Comparison of ENCODE assay signal across 31 cellular contexts in the genomic region with DNA sequence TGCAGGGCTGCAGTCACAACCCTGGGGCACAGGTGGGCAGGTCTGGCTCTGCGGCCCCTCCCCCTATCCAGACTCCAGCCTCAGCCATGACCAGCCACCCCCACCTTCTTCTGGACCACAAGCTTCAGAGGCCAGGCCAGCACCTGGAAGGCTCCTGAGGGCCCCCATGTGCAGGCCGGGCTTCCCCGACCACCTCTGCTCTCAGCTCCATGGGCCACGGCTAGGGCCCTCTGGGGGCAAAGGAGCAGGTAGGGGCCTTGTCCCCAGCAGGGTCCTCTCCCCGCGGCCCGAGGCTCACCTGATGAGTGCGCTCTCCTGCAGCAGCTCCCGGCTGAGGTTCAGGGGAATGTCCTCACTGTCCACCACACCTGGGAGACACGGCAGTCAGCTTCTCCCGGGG.
"Had no signal": no experiment of that assay in that cellular context is flagged by ENCODE, and none has a peak within 500 bp of the region (broad histone marks: within the 10 kb centered on the region; RNA-seq: fewer than 3 reads in every experiment).

No MANE protein-coding gene starts in this region.

- H3K27ac Mint-ChIP-seq: activated B cell treated with CpG ODN at 0.5 μM for 24 hours; activated CD8-positive, alpha-beta T cell treated with anti-CD3 and anti-CD28 coated beads for 36 hours; activated naive CD8-positive, alpha-beta T cell treated with anti-CD3 and anti-CD28 coated beads for 36 hours; activated T-cell treated with anti-CD3 and anti-CD28 coated beads, Interleukin-2, amount 50 U/mL, for 72 hours; brain; mesothelial cell of epicardium; naive B cell; progenitor cell of endocrine pancreas had no signal

- FAIRE-seq: endothelial cell of umbilical vein had no signal

- DNase-seq: activated B cell treated with CpG ODN at 0.5 μM for 24 hours; activated CD4-positive, alpha-beta T cell treated with anti-CD3 and anti-CD28 coated beads, Interleukin-2, amount 50 U/mL, for 1 hour; activated CD8-positive, alpha-beta T cell treated with anti-CD3 and anti-CD28 coated beads for 36 hours; activated naive CD4-positive, alpha-beta T cell; activated naive CD8-positive, alpha-beta T cell treated with anti-CD3 and anti-CD28 coated beads for 36 hours; activated T-cell treated with anti-CD3 and anti-CD28 coated beads for 4 hours; activated T-cell treated with anti-CD3 and anti-CD28 coated beads, Interleukin-2, amount 50 U/mL, for 72 hours; adrenal gland; cerebellar nuclear complex; cortex of kidney; foreskin keratinocyte; kidney glomerular epithelial cell; mammary epithelial cell; naive B cell; nephron progenitor cell; ovary; stimulated activated CD4-positive, alpha-beta T cell treated with anti-CD3 and anti-CD28 coated beads, Interleukin-12 subunit alpha, Interleukin-12 subunit beta, amount 100 ng/mL, for 4 hours; stimulated activated CD4-positive, alpha-beta T cell treated with anti-CD3 and anti-CD28 coated beads, Interleukin-4, amount 100 ng/mL, for 1 hour; tibial artery; upper lobe of right lung had no signal

- H3K27me3 Mint-ChIP-seq: activated B cell treated with CpG ODN at 0.5 μM for 24 hours; activated CD8-positive, alpha-beta T cell treated with anti-CD3 and anti-CD28 coated beads for 36 hours; activated naive CD8-positive, alpha-beta T cell treated with anti-CD3 and anti-CD28 coated beads for 36 hours; brain; naive B cell; progenitor cell of endocrine pancreas had no signal

- ATAC-seq: activated CD8-positive, alpha-beta T cell treated with anti-CD3 and anti-CD28 coated beads for 36 hours; activated T-cell treated with anti-CD3 and anti-CD28 coated beads, Interleukin-2, amount 50 U/mL, for 72 hours; foreskin keratinocyte; sciatic nerve; upper lobe of right lung had no signal

- H3K4me3 ChIP-seq: adrenal gland, ascending aorta, cardiac muscle cell, esophagus muscularis mucosa, heart left ventricle, ovary, skin epidermis, suprapubic skin, tibial artery, upper lobe of right lung had no signal

- H3K36me3 Mint-ChIP-seq: naive B cell had no signal

- H3K9me3 Mint-ChIP-seq: activated B cell treated with CpG ODN at 0.5 μM for 24 hours; activated CD8-positive, alpha-beta T cell treated with anti-CD3 and anti-CD28 coated beads for 36 hours; activated naive CD8-positive, alpha-beta T cell treated with anti-CD3 and anti-CD28 coated beads for 36 hours; activated T-cell treated with anti-CD3 and anti-CD28 coated beads, Interleukin-2, amount 50 U/mL, for 72 hours; mesothelial cell of epicardium; naive B cell; nephron progenitor cell had no signal

- H3K4me1 Mint-ChIP-seq: activated B cell treated with CpG ODN at 0.5 μM for 24 hours, brain, mesothelial cell of epicardium, naive B cell had no signal

- H3K27ac ChIP-seq: adrenal gland, ascending aorta, cardiac muscle cell, esophagus muscularis mucosa, foreskin keratinocyte, heart left ventricle, ovary, skin epidermis, suprapubic skin, tibial artery, upper lobe of right lung had no signal

- H3K36me3 ChIP-seq: ovary had no signal

- H3K27me3 ChIP-seq: adrenal gland, ascending aorta, cardiac muscle cell, esophagus muscularis mucosa, foreskin keratinocyte, heart left ventricle, ovary, suprapubic skin, tibial artery, upper lobe of right lung had no signal

- H3K4me1 ChIP-seq: adrenal gland, ascending aorta, foreskin keratinocyte, suprapubic skin, tibial artery, upper lobe of right lung had no signal

- H3K4me3 Mint-ChIP-seq: activated B cell treated with CpG ODN at 0.5 μM for 24 hours; activated CD8-positive, alpha-beta T cell treated with anti-CD3 and anti-CD28 coated beads for 36 hours; activated naive CD8-positive, alpha-beta T cell treated with anti-CD3 and anti-CD28 coated beads for 36 hours; activated T-cell treated with anti-CD3 and anti-CD28 coated beads, Interleukin-2, amount 50 U/mL, for 72 hours; brain; mesothelial cell of epicardium; naive B cell; nephron progenitor cell had no signal

- H3K9me3 ChIP-seq: adrenal gland, ascending aorta, esophagus muscularis mucosa, heart left ventricle, ovary, suprapubic skin, tibial artery, upper lobe of right lung had no signal
